8 cellular contexts compared by ENCODE assay signal in genomic region chr19:42081584-42082258, GRCh38. TPM values are rescaled to one million over a fixed set of nuclear protein-coding genes. Genes with fewer than 3 reads are reported as not detected.
DNase-seq lines count a peak whose midpoint lies in the region; ATAC-seq and TF ChIP-seq lines count a peak whose summit lies in the region.

No MANE protein-coding gene starts in this region.

- TF ChIP-seq CTCF in WERI-Rb-1 (IDR thresholded peaks at IDR 0.05; ENCODE audit: low read depth, low read length) (peak; percentile 61), heart right ventricle (IDR thresholded peaks at IDR 0.05) (peak in 7 of 9 donors; percentile 22 to 51 (median 39))

- H3K9me3 ChIP-seq in WERI-Rb-1 (ENCODE audit: severe bottlenecking) (no peaks in the 10 kb centered on the region), heart right ventricle (no peaks in the 10 kb centered on the region)

- intact Hi-C loops in heart right ventricle (cut with DNase I) = no loop called here

- DNase-seq in DMS 273 (lab: John Stamatoyannopoulos, UW; ENCODE audit: unreplicated experiment) = peak; percentile 74
- DNase-seq in DMS 273 treated with DMSO at 0.1 percent for 48 hours (lab: John Stamatoyannopoulos, UW) = no peak
- DNase-seq in HuH-7 (ENCODE audit: low spot score) = peak; percentile 94
- DNase-seq in WERI-Rb-1 = peak; percentile 60
- DNase-seq in heart right ventricle = no peak
- no peak for DNase-seq in cortex of kidney (lab: John Stamatoyannopoulos, UW)

- H3K27me3 ChIP-seq in WERI-Rb-1 (ENCODE audit: insufficient read depth, low read depth, severe bottlenecking) (no peaks in the 10 kb centered on the region), heart right ventricle (no peaks in the 10 kb centered on the region)

- H3K36me3 ChIP-seq in WERI-Rb-1 (peaks cover 56% of the 10 kb centered on the region), heart right ventricle (peaks cover 0 to 55% (median 24%) of the 10 kb centered on the region in 9 donors)

- ATAC-seq in heart right ventricle (peak in 3 of 8 donors; percentile 34 to 49 (median 48)), HG02678 (IDR thresholded peaks at IDR 0.05; ENCODE audit: unreplicated experiment) (no peak), GM21390 (IDR thresholded peaks at IDR 0.05; ENCODE audit: unreplicated experiment) (no peak)

- H3K4me3 ChIP-seq in WERI-Rb-1 (ENCODE audit: low read depth, low read length) (no peak overlapping the region), heart right ventricle (no peak overlapping the region)

- WGBS in heart right ventricle, 2 donors = 67 to 80% methylated on average over 2 of the region's 2 CpGs

- H3K27ac ChIP-seq in WERI-Rb-1 (no peak overlapping the region), heart right ventricle (no peak overlapping the region)

- H3K4me1 ChIP-seq in heart right ventricle = peaks cover 5 to 26% (median 12%) of the 10 kb centered on the region in 9 donors

RNA-seq across cellular contexts. Expression of gene ZNF574, which starts 5.8 kb away (rescaled TPM):
- 10 to 100 TPM in 2 of 10 donors, 1 to 10 TPM in 8; 5.0 to 11.1 (median 8.1) TPM for total RNA-seq in heart right ventricle
- polyA plus RNA-seq in heart right ventricle = 1 to 10 TPM; 3.4 to 5.8 TPM

RNA-seq across cellular contexts. Expression of gene GRIK5, which starts 11.7 kb away (rescaled TPM):
- 1 to 10 TPM; 1.2 to 9.3 (median 3.0) TPM for total RNA-seq in heart right ventricle
- 1 to 10 TPM in 1 of 2 donors, under 1 TPM in 1; 0.35 to 1.4 TPM for polyA plus RNA-seq in heart right ventricle

RNA-seq across cellular contexts. Expression of gene POU2F2, which starts 50.5 kb away (rescaled TPM):
- 1 to 10 TPM in 1 of 10 donors, under 1 TPM in 9; 0.51 to 3.8 (median 0.70) TPM for total RNA-seq in heart right ventricle
- polyA plus RNA-seq in heart right ventricle = under 1 TPM; 0.28 to 0.37 TPM

Comparison
In these comparisons a context has a peak if more than half of its experiments do, and no peak if none do; other contexts are left out.
1. DNase-seq: peak in DMS 273 (single experiment), HuH-7 (single experiment) and WERI-Rb-1 (single experiment); none in DMS 273 treated with DMSO at 0.1 percent for 48 hours (single experiment), heart right ventricle (0 of 2) and cortex of kidney (single experiment).